In the genomic region with DNA sequence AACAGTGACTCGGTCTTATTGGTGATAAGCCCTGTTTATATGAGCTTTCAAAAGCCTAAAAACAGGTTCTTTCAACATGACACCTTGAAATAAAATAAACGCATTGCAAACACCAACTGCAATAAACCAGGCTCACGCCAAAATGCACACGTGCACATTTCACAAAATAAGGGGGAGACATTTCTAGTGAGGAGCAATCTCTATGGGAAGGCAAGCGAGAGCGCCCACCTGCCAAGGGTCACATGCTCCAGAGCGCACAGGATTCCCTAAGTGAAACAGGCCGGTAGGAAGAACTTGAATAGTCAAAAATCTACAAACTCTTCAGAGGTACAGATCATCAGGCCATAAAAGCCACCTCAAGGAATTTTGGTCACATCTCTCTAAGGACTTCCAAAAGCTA, we compare ENCODE assay signal across 17 cellular contexts. TPM values are rescaled to one million over a fixed set of nuclear protein-coding genes. Genes with fewer than 3 reads are reported as not detected.
DNase-seq lines count a peak whose midpoint lies in the region; ATAC-seq and TF ChIP-seq lines count a peak whose summit lies in the region.
"Had no signal": no experiment of that assay in that cellular context is flagged by ENCODE, and none has a peak within 500 bp of the region (broad histone marks: within the 10 kb centered on the region; RNA-seq: fewer than 3 reads in every experiment).

No MANE protein-coding gene starts in this region.

- H3K27me3 ChIP-seq in heart left ventricle (peaks cover 0 to 5% (median 0%) of the 10 kb centered on the region in 9 donors), right atrium auricular region (no peaks in the 10 kb centered on the region), prostate gland (replicated peaks; ENCODE audit: insufficient read depth) (no peaks in the 10 kb centered on the region)

- intact Hi-C loops in heart left ventricle (cut with DNase I) (loop anchor here in 2 of 10 donors (5.0 to 10.0 kb wide), 2 partner anchors 137 to 316 kb away; no protein-coding TSS in a partner anchor), left ventricle myocardium superior (cut with micrococcal nuclease) (no loop called here), prostate gland (cut with DNase I) (no loop called here)

- peak overlapping the region in 9 of 12 donors; percentile 7 to 83 (median 43) for H3K27ac ChIP-seq in heart left ventricle
- peak overlapping the region; percentile 46 to 54 for H3K27ac ChIP-seq in right atrium auricular region
- H3K27ac ChIP-seq in prostate gland, result no peak overlapping the region
- H3K27ac ChIP-seq in urinary bladder (ENCODE audit: low read depth), result no peak overlapping the region

- H3K36me3 ChIP-seq in heart left ventricle, result no peaks in the 10 kb centered on the region
- H3K36me3 ChIP-seq in right atrium auricular region, result no peaks in the 10 kb centered on the region
- H3K36me3 ChIP-seq in prostate gland, result no peaks in the 10 kb centered on the region
- H3K36me3 ChIP-seq in urinary bladder (ENCODE audit: insufficient read depth), result no peaks in the 10 kb centered on the region

- peak overlapping the region in 10 of 12 donors; percentile 18 to 88 (median 74) for H3K4me3 ChIP-seq in heart left ventricle
- peak overlapping the region; percentile 72 to 79 for H3K4me3 ChIP-seq in right atrium auricular region
- H3K4me3 ChIP-seq in prostate gland, result peak overlapping the region; percentile 71 to 81
- H3K4me3 ChIP-seq in urinary bladder (ENCODE audit: low read depth, low read length), result peak overlapping the region; percentile 75

- 70 to 84% (median 80%) methylated on average over 8 of the region's 8 CpGs for WGBS in heart left ventricle, 4 donors
- 76% methylated on average over 8 of the region's 8 CpGs for WGBS in prostate gland
- 67% methylated on average over 8 of the region's 8 CpGs for WGBS in urinary bladder

- peaks cover 0 to 21% (median 2%) of the 10 kb centered on the region in 12 donors for H3K4me1 ChIP-seq in heart left ventricle
- peaks cover 0 to 19% of the 10 kb centered on the region in 2 donors for H3K4me1 ChIP-seq in right atrium auricular region
- H3K4me1 ChIP-seq in prostate gland (replicated peaks), result peaks cover 5% of the 10 kb centered on the region
- no peaks in the 10 kb centered on the region for H3K4me1 ChIP-seq in urinary bladder (ENCODE audit: insufficient read depth)

- TF ChIP-seq CTCF in heart left ventricle (IDR thresholded peaks at IDR 0.05) (peak in 1 of 12 donors; percentile 7), right atrium auricular region (IDR thresholded peaks at IDR 0.05) (no peak), prostate gland (IDR thresholded peaks at IDR 0.05) (no peak)

- H3K9me3 ChIP-seq in heart left ventricle (no peaks in the 10 kb centered on the region), right atrium auricular region (no peaks in the 10 kb centered on the region), prostate gland (no peaks in the 10 kb centered on the region)

- DNase-seq in heart left ventricle (no peak), left ventricle myocardium superior (no peak), right atrium auricular region (ENCODE audit: low spot score) (no peak), prostate gland (ENCODE audit: low spot score) (no peak), SIG-M5 (lab: John Stamatoyannopoulos, UW) (no peak), cerebellum (ENCODE audit: low spot score) (no peak)
- DNase-seq: activated CD4-positive, alpha-beta T cell treated with anti-CD3 and anti-CD28 coated beads for 36 hours; activated T-cell treated with anti-CD3 and anti-CD28 coated beads, Interleukin-2, amount 50 U/mL, for 1 hour; amniotic stem cell; CD8-positive, alpha-beta memory T cell; cortex of kidney; NCI-H2029; posterior cingulate gyrus; RPMI8226; stimulated activated CD4-positive, alpha-beta T cell treated with anti-CD3 and anti-CD28 coated beads, Interleukin-1b, Interleukin-23, amount 100 ng/mL, for 48 hours had no signal

- TF ChIP-seq POLR2A in heart left ventricle (IDR thresholded peaks at IDR 0.05) (no peak), prostate gland (IDR thresholded peaks at IDR 0.05) (no peak)

- no peak for ATAC-seq in heart left ventricle
- no peak for ATAC-seq in left ventricle myocardium superior
- no peak for ATAC-seq in HG03045 (IDR thresholded peaks at IDR 0.05; ENCODE audit: unreplicated experiment)
- ATAC-seq: activated CD4-positive, alpha-beta T cell treated with anti-CD3 and anti-CD28 coated beads for 36 hours had no signal

RNA-seq across cellular contexts. Expression of gene PID1, which starts 1.9 kb away (rescaled TPM):
- 10 to 100 TPM in 2 of 9 donors, 1 to 10 TPM in 7; 3.1 to 17.7 (median 7.1) TPM for total RNA-seq in heart left ventricle
- 1 to 10 TPM; 2.1 to 9.9 TPM for polyA plus RNA-seq in heart left ventricle
- 8.0 TPM for total RNA-seq in left ventricle myocardium superior
- total RNA-seq in right atrium auricular region, result 10 to 100 TPM in 1 of 2 donors, 1 to 10 TPM in 1; 9.1 to 24.0 TPM
- total RNA-seq in prostate gland, result 10 to 100 TPM; 14.0 to 21.0 TPM
- 63.9 TPM for total RNA-seq in urinary bladder
- polyA plus RNA-seq in urinary bladder, result 85.8 TPM
- total RNA-seq in cerebellum, result 25.0 TPM
- total RNA-seq: activated CD4-positive, alpha-beta T cell treated with anti-CD3 and anti-CD28 coated beads for 36 hours; CD8-positive, alpha-beta memory T cell had no signal
- polyA plus RNA-seq: CD8-positive, alpha-beta memory T cell had no signal

Comparison
In these comparisons a context has a peak if more than half of its experiments do, and no peak if none do; other contexts are left out.
1. H3K27ac ChIP-seq: peak in heart left ventricle (9 of 12) and right atrium auricular region (2 of 2); none in prostate gland (0 of 2) and urinary bladder (single experiment).
2. Peak in every context shown above with its lines, with median percentiles within 50 percentile points of each other: H3K4me3 ChIP-seq.